8 cellular contexts compared by ENCODE assay signal in the genomic region with DNA sequence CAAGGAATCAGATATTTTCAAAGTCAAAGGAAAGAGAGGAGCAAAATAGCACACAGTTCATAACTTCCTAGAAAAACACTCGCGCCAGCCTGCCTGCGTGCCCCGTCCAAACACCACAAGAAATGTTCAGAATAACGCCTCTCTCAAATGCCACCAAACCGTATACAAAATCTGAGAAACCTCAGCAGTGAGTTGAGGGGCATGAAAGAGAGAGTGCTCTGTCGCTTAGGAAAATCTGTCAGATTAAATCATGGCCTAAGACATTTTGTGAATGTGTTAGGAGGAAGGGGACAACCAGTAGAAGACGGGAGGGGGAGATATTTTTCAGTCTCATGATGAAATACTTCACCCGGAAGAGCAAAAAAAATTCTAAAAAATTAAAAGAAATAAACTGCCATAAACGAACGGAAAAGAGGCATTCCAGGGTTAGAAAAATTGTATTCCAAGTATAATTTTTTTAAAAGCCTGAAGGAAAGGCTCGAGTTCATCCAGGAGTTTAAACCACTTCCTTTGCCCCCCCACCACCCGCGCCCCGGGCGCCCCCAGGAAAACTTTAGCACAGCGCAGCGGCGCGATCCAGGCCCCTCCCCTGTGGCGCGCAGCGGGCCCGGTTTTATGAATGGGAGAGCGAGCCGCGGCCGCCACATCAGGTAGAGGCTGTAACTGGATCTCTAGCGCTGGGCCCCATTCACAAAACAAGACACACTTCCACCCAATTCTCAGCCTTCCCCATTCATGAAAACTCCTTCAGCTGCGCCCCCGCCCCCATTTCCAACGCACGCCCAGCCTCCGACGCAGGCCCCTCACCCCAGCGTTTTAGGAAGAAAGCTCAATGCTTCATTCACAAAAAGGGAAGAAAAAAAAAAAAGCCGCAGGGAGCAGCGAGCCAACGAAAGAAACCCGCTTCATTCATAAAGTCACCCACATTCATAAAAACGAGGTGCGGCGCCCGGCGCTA. TPM values are rescaled to one million over a fixed set of nuclear protein-coding genes. Genes with fewer than 3 reads are reported as not detected.
DNase-seq lines count a peak whose midpoint lies in the region; ATAC-seq, FAIRE-seq and TF ChIP-seq lines count a peak whose summit lies in the region.

No MANE protein-coding gene starts in this region.

- H3K9me3 ChIP-seq in SJSA1 (replicated peaks) (no peaks in the 10 kb centered on the region), pancreas (no peaks in the 10 kb centered on the region)

- intact Hi-C loops in left cardiac atrium (cut with DNase I) (loop anchor here in 1 of 2 donors (10.0 kb wide), 1 partner anchor 137 kb away; no protein-coding TSS in a partner anchor), pancreas (cut with DNase I) (no loop called here)

- H3K27ac ChIP-seq in 22Rv1 (no peak overlapping the region), SJSA1 (peak overlapping the region; percentile 32), pancreas (peak overlapping the region in 3 of 4 donors; percentile 27 to 88 (median 87))

- H3K4me1 ChIP-seq in SJSA1 (replicated peaks) (peaks cover 27% of the 10 kb centered on the region), pancreas (peaks cover 11 to 33% (median 22%) of the 10 kb centered on the region in 3 donors)

- no peaks in the 10 kb centered on the region for H3K27me3 ChIP-seq in SJSA1 (replicated peaks)
- H3K27me3 ChIP-seq in pancreas = no peaks in the 10 kb centered on the region

- peaks cover 20% of the 10 kb centered on the region for H3K36me3 ChIP-seq in SJSA1
- peaks cover 0 to 6% (median 0%) of the 10 kb centered on the region in 3 donors for H3K36me3 ChIP-seq in pancreas

- DNase-seq in GM18507 (ENCODE audit: extremely low spot score, insufficient read length, low read depth) = peak; percentile 36
- peak; percentile 93 for DNase-seq in NCI-H1105 (lab: John Stamatoyannopoulos, UW)
- DNase-seq in SJSA1 (ENCODE audit: low read depth in 1 of 2, low spot score in 2 of 2) = peak; percentile 60 to 66
- peak in 47 of 56 donors; percentile 9 to 75 (median 48) for DNase-seq in amygdala (lab: John Stamatoyannopoulos, UW)
- peak; percentile 64 for DNase-seq in left cardiac atrium
- DNase-seq in pancreas = peak; percentile 63 to 84 (median 68)

- WGBS in pancreas, 2 donors = 4% methylated on average over 45 of the region's 45 CpGs

- peak overlapping the region; percentile 64 for H3K4me3 ChIP-seq in SJSA1
- H3K4me3 ChIP-seq in pancreas = peak overlapping the region; percentile 58 to 94 (median 86)

- ATAC-seq in left cardiac atrium (peak in 1 of 2 donors; percentile 23), pancreas (peak; percentile 25 to 59 (median 46)), GM18870 (IDR thresholded peaks at IDR 0.05; ENCODE audit: unreplicated experiment) (no peak)

- TF ChIP-seq CTCF in 22Rv1 (IDR thresholded peaks at IDR 0.05) = 0 out of 2 replicates have a peak, but pooled peaks have one; percentile 11
- no peak for TF ChIP-seq CTCF in pancreas (IDR thresholded peaks at IDR 0.05)

- FAIRE-seq in GM18507 (lab: Jason Lieb, UNC) (peak; percentile 61), pancreas (lab: Jason Lieb, UNC) (no peak)

RNA-seq across cellular contexts. Expression of gene ETV5, which starts 1.5 kb away (rescaled TPM):
- total RNA-seq in SJSA1 (2014; rRNA removed; shearing (Covaris generic)) = 26.5 and 33.0 TPM in 2 replicates
- 10 to 100 TPM; 12.5 to 24.0 TPM for total RNA-seq in left cardiac atrium
- total RNA-seq in pancreas = 10 to 100 TPM; 17.1 to 58.5 (median 32.0) TPM
- polyA plus RNA-seq in pancreas = 10 to 100 TPM; 12.2 to 12.9 TPM

Comparison
In these comparisons a context has a peak if more than half of its experiments do, and no peak if none do; other contexts are left out.
1. DNase-seq: peak in every context shown above with its lines; median percentile 93 in NCI-H1105; 68 in pancreas; 64 in left cardiac atrium; 63 in SJSA1; 48 in amygdala; 36 in GM18507.